Comparison of ENCODE assay signal across 13 cellular contexts in the genomic region with DNA sequence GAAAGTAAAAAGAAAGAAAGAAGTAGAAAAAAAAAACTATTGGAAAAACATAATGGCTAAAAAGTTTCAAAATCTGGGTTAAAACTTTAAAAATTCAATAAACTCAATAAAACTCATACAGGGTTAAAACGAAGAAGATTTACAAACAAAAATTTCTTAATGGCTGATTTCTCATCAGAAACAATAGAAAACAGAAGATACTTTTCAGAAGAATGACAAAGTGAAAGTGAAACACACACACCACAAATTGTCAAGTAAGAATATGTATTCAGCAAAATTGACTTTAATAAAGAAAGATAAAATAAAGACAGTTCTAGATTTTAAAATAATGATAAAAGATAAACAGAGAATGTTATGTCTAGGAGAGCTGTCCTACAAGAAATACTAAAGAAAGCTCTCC.
DNase-seq lines count a peak whose midpoint lies in the region; ATAC-seq and TF ChIP-seq lines count a peak whose summit lies in the region.
"Had no signal": no experiment of that assay in that cellular context is flagged by ENCODE, and none has a peak within 500 bp of the region (broad histone marks: within the 10 kb centered on the region; RNA-seq: fewer than 3 reads in every experiment).

No MANE protein-coding gene starts in this region.

- no peaks in the 10 kb centered on the region for H3K27me3 Mint-ChIP-seq in MCF 10A (ENCODE audit: insufficient read depth, unreplicated experiment)

- H3K4me3 Mint-ChIP-seq in MCF 10A (ENCODE audit: unreplicated experiment), result peak overlapping the region; percentile 35

- peaks cover 12% of the 10 kb centered on the region for H3K4me1 Mint-ChIP-seq in MCF 10A (ENCODE audit: insufficient read depth, unreplicated experiment)

- no peaks in the 10 kb centered on the region for H3K9me3 Mint-ChIP-seq in MCF 10A (ENCODE audit: unreplicated experiment)

- no peaks in the 10 kb centered on the region for H3K9me3 ChIP-seq in breast epithelium
- no peaks in the 10 kb centered on the region for H3K9me3 ChIP-seq in RWPE2 (ENCODE audit: severe bottlenecking)
- H3K9me3 ChIP-seq in upper lobe of right lung, result no peaks in the 10 kb centered on the region
- H3K9me3 ChIP-seq: heart left ventricle had no signal

- no peak for TF ChIP-seq POLR2A in breast epithelium (IDR thresholded peaks at IDR 0.05)

- TF ChIP-seq CTCF in MCF 10A (IDR thresholded peaks at IDR 0.05; ENCODE audit: unreplicated experiment), result no peak
- no peak for TF ChIP-seq CTCF in breast epithelium (IDR thresholded peaks at IDR 0.05)
- TF ChIP-seq CTCF in RWPE2 (IDR thresholded peaks at IDR 0.05; ENCODE audit: poor library complexity, severe bottlenecking), result no peak
- TF ChIP-seq CTCF in fibroblast of mammary gland (conservative IDR thresholded peaks at IDR 0.05; ENCODE audit: control insufficient read depth, insufficient read depth, low read depth, low read length), result no peak
- no peak for TF ChIP-seq CTCF in upper lobe of right lung (IDR thresholded peaks at IDR 0.05)

- no peak for DNase-seq in MCF 10A (ENCODE audit: unreplicated experiment)
- no peak for DNase-seq in breast epithelium (ENCODE audit: low spot score in 2 of 2)
- DNase-seq in RWPE2 (ENCODE audit: low spot score), result no peak
- DNase-seq in fibroblast of mammary gland (ENCODE audit: low read depth), result peak; percentile 23
- DNase-seq in upper lobe of right lung, result no peak
- no peak for DNase-seq in stimulated activated CD8-positive, alpha-beta memory T cell treated with anti-CD3 and anti-CD28 coated beads, Interleukin-4, amount 100 ng/mL, for 48 hours
- DNase-seq in NCI-H226, result no peak
- DNase-seq: activated T-cell treated with anti-CD3 and anti-CD28 coated beads for 4 hours; central memory CD4-positive, alpha-beta T cell; heart left ventricle; NCI-H774 had no signal

- no TSS peak for BruUV-seq in MCF 10A (replicated peaks; lab: Mats Ljungman, UMichigan)

- CTCF ChIA-PET in MCF 10A (lab: Yijun Ruan, JAX), result no interaction called here

- H3K27me3 ChIP-seq in breast epithelium, result no peaks in the 10 kb centered on the region
- H3K27me3 ChIP-seq in RWPE2 (ENCODE audit: insufficient read depth, poor library complexity, severe bottlenecking), result no peaks in the 10 kb centered on the region
- no peaks in the 10 kb centered on the region for H3K27me3 ChIP-seq in upper lobe of right lung
- H3K27me3 ChIP-seq: heart left ventricle had no signal

- H3K36me3 ChIP-seq in breast epithelium, result no peaks in the 10 kb centered on the region
- H3K36me3 ChIP-seq in RWPE2 (ENCODE audit: low read depth), result no peaks in the 10 kb centered on the region
- H3K36me3 ChIP-seq in upper lobe of right lung, result no peaks in the 10 kb centered on the region
- H3K36me3 ChIP-seq: heart left ventricle had no signal

- H3K27ac Mint-ChIP-seq in MCF 10A (ENCODE audit: low read depth, unreplicated experiment), result peak overlapping the region; percentile 77

- no peaks in the 10 kb centered on the region for H3K36me3 Mint-ChIP-seq in MCF 10A (ENCODE audit: insufficient read depth, unreplicated experiment)

- intact Hi-C loops in MCF 10A (cut with micrococcal nuclease) (no loop called here), breast epithelium (cut with DNase I; ENCODE audit: low total_unique reads) (no loop called here), upper lobe of right lung (cut with DNase I) (no loop called here)

- POLR2A ChIA-PET in MCF 10A (lab: Yijun Ruan, JAX), result interaction anchor here (4.7 kb wide), 1 partner anchor 30 kb away, joined by 14 read pairs; no protein-coding TSS in a partner anchor

- no peaks in the 10 kb centered on the region for H3K4me1 ChIP-seq in breast epithelium
- peaks cover 7% of the 10 kb centered on the region for H3K4me1 ChIP-seq in RWPE2 (ENCODE audit: insufficient read depth, poor library complexity, severe bottlenecking)
- no peaks in the 10 kb centered on the region for H3K4me1 ChIP-seq in upper lobe of right lung

- H3K4me3 ChIP-seq in breast epithelium (no peak overlapping the region), RWPE2 (ENCODE audit: severe bottlenecking) (peak overlapping the region; percentile 5), fibroblast of mammary gland (ENCODE audit: control insufficient read depth, low read depth, low read length) (no peak overlapping the region), upper lobe of right lung (peak overlapping the region; percentile 2)
- H3K4me3 ChIP-seq: heart left ventricle had no signal

- H3K27ac ChIP-seq in breast epithelium (no peak overlapping the region), RWPE2 (ENCODE audit: poor library complexity, severe bottlenecking) (no peak overlapping the region), upper lobe of right lung (no peak overlapping the region)
- H3K27ac ChIP-seq: heart left ventricle had no signal

- ATAC-seq in RWPE2 (ENCODE audit: low read depth) (no peak), upper lobe of right lung (no peak), HG03571 (IDR thresholded peaks at IDR 0.05; ENCODE audit: unreplicated experiment) (no peak)
- ATAC-seq: heart left ventricle, sciatic nerve had no signal

Comparison
In these comparisons a context has a peak if more than half of its experiments do, and no peak if none do; other contexts are left out.
1. H3K4me3 ChIP-seq: peak in RWPE2 (single experiment) and upper lobe of right lung (single experiment); none in breast epithelium (0 of 3) and fibroblast of mammary gland (single experiment).